In the genomic region with DNA sequence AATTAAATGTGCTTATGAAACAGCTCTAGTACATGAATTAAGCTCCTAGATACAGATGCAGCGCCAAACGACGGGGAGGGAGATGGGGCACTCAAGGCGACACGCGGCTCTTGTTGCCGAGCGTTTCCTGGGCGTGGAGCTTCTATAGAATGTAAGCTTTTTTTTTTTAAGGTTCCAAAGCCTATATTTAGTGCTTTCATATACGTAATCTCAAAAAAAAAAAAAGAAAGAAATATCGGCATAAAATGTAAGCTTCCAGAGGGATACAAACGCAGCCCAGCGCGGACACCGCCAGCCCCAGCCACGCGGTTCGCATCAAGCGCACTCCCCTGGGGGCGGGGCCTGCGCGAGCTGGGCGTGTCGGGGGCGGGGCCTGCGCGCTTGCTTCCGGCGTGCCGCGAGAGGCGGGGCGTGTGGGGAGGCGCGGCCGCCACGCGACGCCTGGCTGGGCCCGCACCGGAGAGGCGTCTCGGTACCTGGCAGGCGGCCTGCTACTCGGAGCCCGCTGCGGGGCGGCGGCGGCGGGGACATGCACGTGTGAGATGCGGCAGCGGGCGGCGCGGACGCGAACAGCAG, we compare ENCODE assay signal across 8 cellular contexts. TPM values are rescaled to one million over a fixed set of nuclear protein-coding genes. Genes with fewer than 3 reads are reported as not detected.
DNase-seq lines count a peak whose midpoint lies in the region; ATAC-seq and TF ChIP-seq lines count a peak whose summit lies in the region.

A gene with protein sequence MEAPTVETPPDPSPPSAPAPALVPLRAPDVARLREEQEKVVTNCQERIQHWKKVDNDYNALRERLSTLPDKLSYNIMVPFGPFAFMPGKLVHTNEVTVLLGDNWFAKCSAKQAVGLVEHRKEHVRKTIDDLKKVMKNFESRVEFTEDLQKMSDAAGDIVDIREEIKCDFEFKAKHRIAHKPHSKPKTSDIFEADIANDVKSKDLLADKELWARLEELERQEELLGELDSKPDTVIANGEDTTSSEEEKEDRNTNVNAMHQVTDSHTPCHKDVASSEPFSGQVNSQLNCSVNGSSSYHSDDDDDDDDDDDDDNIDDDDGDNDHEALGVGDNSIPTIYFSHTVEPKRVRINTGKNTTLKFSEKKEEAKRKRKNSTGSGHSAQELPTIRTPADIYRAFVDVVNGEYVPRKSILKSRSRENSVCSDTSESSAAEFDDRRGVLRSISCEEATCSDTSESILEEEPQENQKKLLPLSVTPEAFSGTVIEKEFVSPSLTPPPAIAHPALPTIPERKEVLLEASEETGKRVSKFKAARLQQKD (plus strand): TSS at position 412 of the 576 bp plus-strand sequence. CDS start 309 bp downstream, outside the sequence.

- TF ChIP-seq CTCF in C4-2B (conservative IDR thresholded peaks at IDR 0.05) (no peak), lung (IDR thresholded peaks at IDR 0.05; ENCODE audit: control extremely low read depth, extremely low read depth) (no peak)

- ATAC-seq in GM19395 (IDR thresholded peaks at IDR 0.05; ENCODE audit: unreplicated experiment): peak; percentile 80
- peak; percentile 87 for ATAC-seq in HG03521 (IDR thresholded peaks at IDR 0.05; ENCODE audit: unreplicated experiment)
- peak; percentile 98 for ATAC-seq in lung (ENCODE audit: insufficient read depth, low FRiP score)

- POLR2A ChIA-PET in activated CD4-positive, alpha-beta memory T cell treated with anti-CD3 and anti-CD28 coated beads for 36 hours (lab: Charles Lee): interaction anchor here (0.6 to 2.0 kb wide), 5 partner anchors 14 to 336 kb away, joined by 3 to 8 read pairs (median 3); a partner anchor contains a TSS

- intact Hi-C loops in activated CD4-positive, alpha-beta memory T cell treated with anti-CD3 and anti-CD28 coated beads for 36 hours (cut with micrococcal nuclease): loop anchor here (2.0 to 10.0 kb wide), 4 partner anchors 35 to 1273 kb away; a partner anchor contains a TSS

- no peaks in the 10 kb centered on the region for H3K9me3 ChIP-seq in lung (ENCODE audit: control insufficient read depth in 2 of 2, insufficient read depth in 1 of 2, low read length in 1 of 2)

- H3K4me1 ChIP-seq in lung (ENCODE audit: control insufficient read depth in 2 of 2, insufficient read depth in 2 of 2, low read length in 2 of 2): peaks cover 0 to 16% of the 10 kb centered on the region in 2 donors

- H3K27ac Mint-ChIP-seq in activated CD4-positive, alpha-beta memory T cell treated with anti-CD3 and anti-CD28 coated beads for 36 hours: peak within 1 kb of the TSS; percentile 94

- H3K36me3 ChIP-seq in lung (ENCODE audit: control insufficient read depth in 2 of 2, insufficient read depth in 2 of 2, low read length in 2 of 2): no peaks in the 10 kb centered on the region

- H3K9me3 Mint-ChIP-seq in activated CD4-positive, alpha-beta memory T cell treated with anti-CD3 and anti-CD28 coated beads for 36 hours: peaks cover 5% of the 10 kb centered on the region

- H3K4me1 Mint-ChIP-seq in activated CD4-positive, alpha-beta memory T cell treated with anti-CD3 and anti-CD28 coated beads for 36 hours (ENCODE audit: low read depth): peaks cover 36% of the 10 kb centered on the region

- peak within 1 kb of the TSS; percentile 99 for H3K4me3 ChIP-seq in lung

- H3K36me3 Mint-ChIP-seq in activated CD4-positive, alpha-beta memory T cell treated with anti-CD3 and anti-CD28 coated beads for 36 hours: peaks cover 8% of the 10 kb centered on the region

- H3K4me3 Mint-ChIP-seq in activated CD4-positive, alpha-beta memory T cell treated with anti-CD3 and anti-CD28 coated beads for 36 hours: peak within 1 kb of the TSS; percentile 98

- no peaks in the 10 kb centered on the region for H3K27me3 Mint-ChIP-seq in activated CD4-positive, alpha-beta memory T cell treated with anti-CD3 and anti-CD28 coated beads for 36 hours

- H3K27ac ChIP-seq in C4-2B (peak within 1 kb of the TSS; percentile 87), lung (ENCODE audit: low read depth in 1 of 2, low read length in 1 of 2) (peak within 1 kb of the TSS; percentile 75 to 90)

- DNase-seq in NCI-H82 (lab: John Stamatoyannopoulos, UW) (peak; percentile 90), ecto neural progenitor cell (ENCODE audit: low spot score) (peak; percentile 94), lung (ENCODE audit: low spot score) (peak; percentile 91)
- DNase-seq in activated CD4-positive, alpha-beta memory T cell treated with anti-CD3 and anti-CD28 coated beads for 36 hours: peak; percentile 95
- DNase-seq in stimulated activated CD4-positive, alpha-beta T cell treated with anti-CD3 and anti-CD28 coated beads, TNF-alpha, amount 100 ng/mL, for 1 hour (ENCODE audit: low read depth in 3 of 3, low spot score in 1 of 3): peak; percentile 78 to 99 (median 88)

- WGBS in lung, 2 donors: 0 to 1% methylated on average over 47 to 59 of the region's 59 CpGs

- CTCF ChIA-PET in activated CD4-positive, alpha-beta memory T cell treated with anti-CD3 and anti-CD28 coated beads for 36 hours (lab: Charles Lee): interaction anchor here (0.6 to 2.3 kb wide), 10 partner anchors 22 to 332 kb away, joined by 3 to 11 read pairs (median 3); no protein-coding TSS in a partner anchor

- H3K27me3 ChIP-seq in lung (ENCODE audit: control insufficient read depth, insufficient read depth): no peaks in the 10 kb centered on the region

RNA-seq across cellular contexts. Expression of the gene that starts here (rescaled TPM):
- total RNA-seq in activated CD4-positive, alpha-beta memory T cell treated with anti-CD3 and anti-CD28 coated beads for 36 hours: 10 to 100 TPM; 66.9 to 68.5 TPM
- total RNA-seq in lung: 10 to 100 TPM; 39.9 to 60.8 TPM
- 10 to 100 TPM; 21.5 to 25.1 TPM for polyA plus RNA-seq in lung

Comparison
In these comparisons a context has a peak if more than half of its experiments do, and no peak if none do; other contexts are left out.
1. Peak in every context shown above with its lines: DNase-seq, ATAC-seq, H3K4me3 ChIP-seq and H3K27ac ChIP-seq.